In genomic region chr14:99971929-99972747, GRCh38 we compare ENCODE assay signal across 8 cellular contexts.
DNase-seq lines count a peak whose midpoint lies in the region; ATAC-seq, FAIRE-seq and TF ChIP-seq lines count a peak whose summit lies in the region.

No MANE protein-coding gene starts in this region.

- H3K4me2 ChIP-seq in keratinocyte (ENCODE audit: control insufficient read depth, extremely low read depth, insufficient read depth, low read depth, low read length): peak overlapping the region; percentile 96

- H3K36me3 ChIP-seq in HAP-1 (replicated peaks) (no peaks in the 10 kb centered on the region), ascending aorta (no peaks in the 10 kb centered on the region), keratinocyte (ENCODE audit: control insufficient read depth in 2 of 2, extremely low read depth in 1 of 2, insufficient read depth in 2 of 2, low read length in 2 of 2) (no peaks in the 10 kb centered on the region)

- peaks cover 12% of the 10 kb centered on the region for H3K9me3 ChIP-seq in HAP-1
- H3K9me3 ChIP-seq in ascending aorta: peaks cover 0 to 7% of the 10 kb centered on the region in 2 donors
- no peaks in the 10 kb centered on the region for H3K9me3 ChIP-seq in keratinocyte (ENCODE audit: control insufficient read depth, low read depth, low read length)

- FAIRE-seq in keratinocyte (lab: Jason Lieb, UNC): no peak

- H3K79me2 ChIP-seq in keratinocyte (ENCODE audit: control insufficient read depth, insufficient read depth, low read length): peaks cover 11% of the 10 kb centered on the region

- TF ChIP-seq CTCF in ascending aorta (IDR thresholded peaks at IDR 0.05) (no peak), keratinocyte (optimal IDR thresholded peaks at IDR 0.05 in 1 of 3, IDR thresholded peaks at IDR 0.05 in 1 of 3, conservative IDR thresholded peaks at IDR 0.05 in 1 of 3; ENCODE audit: extremely low read depth in 1 of 3, insufficient read depth in 2 of 3, low read length in 3 of 3) (no peak)

- H3K4me3 ChIP-seq in HAP-1 (peak overlapping the region; percentile 78), ascending aorta (peak overlapping the region; percentile 71 to 96), keratinocyte (ENCODE audit: control insufficient read depth in 2 of 3, extremely low read depth in 1 of 3, insufficient read depth in 2 of 3, low read depth in 1 of 3, low read length in 3 of 3) (peak overlapping the region; percentile 76 to 87 (median 81))

- H3K4me1 ChIP-seq in HAP-1: no peaks in the 10 kb centered on the region; the same call in 1 of the 2 replicates
- no peaks in the 10 kb centered on the region for H3K4me1 ChIP-seq in ascending aorta
- peaks cover 13% of the 10 kb centered on the region for H3K4me1 ChIP-seq in keratinocyte (ENCODE audit: control insufficient read depth, extremely low read depth, insufficient read depth, low read length)

- intact Hi-C loops in ascending aorta (cut with DNase I): loop anchor here (5.0 kb wide), 1 partner anchor 290 kb away; the partner anchor contains the start of gene CYP46A1
- intact Hi-C loops in left colon (cut with DNase I, micrococcal nuclease): no loop called here

- dilution Hi-C loops in keratinocyte (cut with MboI; ENCODE audit: extremely low pct_ligation_motif_present, low sequenced_read_pairs): no loop called here

- H3K9me1 ChIP-seq in keratinocyte (ENCODE audit: control insufficient read depth, extremely low read depth, insufficient read depth, low read length): no peaks in the 10 kb centered on the region

- DNase-seq in EL (peak; percentile 24), HAP-1 (ENCODE audit: low spot score in 2 of 2) (peak in 1 of 2 experiments; percentile 41), NCI-H2171 (lab: John Stamatoyannopoulos, UW) (peak; percentile 21), ascending aorta (ENCODE audit: low spot score in 2 of 2) (no peak), keratinocyte (ENCODE audit: low read depth, low spot score) (no peak), left colon (no peak), NCI-H1436 treated with DMSO at 0.1 percent for 48 hours (lab: John Stamatoyannopoulos, UW) (no peak)
- DNase-seq in stimulated activated CD8-positive, alpha-beta memory T cell treated with anti-CD3 and anti-CD28 coated beads, Interleukin-4, amount 100 ng/mL, for 48 hours: peak; percentile 39

- H2AFZ ChIP-seq in keratinocyte (ENCODE audit: control insufficient read depth, low read length): peak overlapping the region; percentile 73

- H3K27me3 ChIP-seq in HAP-1 (ENCODE audit: low read depth) (no peaks in the 10 kb centered on the region), ascending aorta (no peaks in the 10 kb centered on the region), keratinocyte (ENCODE audit: control insufficient read depth, extremely low read depth, insufficient read depth, low read length) (peaks cover 19% of the 10 kb centered on the region)

- ATAC-seq in left colon: no peak

- H3K27ac ChIP-seq in ascending aorta: peak overlapping the region in 1 of 2 donors; percentile 56
- no peak overlapping the region for H3K27ac ChIP-seq in keratinocyte (ENCODE audit: control insufficient read depth, insufficient read depth, low read length)

- peak overlapping the region; percentile 72 for H3K9ac ChIP-seq in keratinocyte (ENCODE audit: control insufficient read depth, extremely low read depth, insufficient read depth, low read length)

- no peaks in the 10 kb centered on the region for H4K20me1 ChIP-seq in keratinocyte (ENCODE audit: control insufficient read depth, extremely low read depth, insufficient read depth, low read length)

- in situ Hi-C loops in HAP-1 (cut with MboI; ENCODE audit: low sequenced_read_pairs): no loop called here

Comparison
In these comparisons a context has a peak if more than half of its experiments do, and no peak if none do; other contexts are left out.
1. DNase-seq: peak in EL (single experiment), NCI-H2171 (single experiment) and stimulated activated CD8-positive, alpha-beta memory T cell treated with anti-CD3 and anti-CD28 coated beads, Interleukin-4, amount 100 ng/mL, for 48 hours (single experiment); none in ascending aorta (0 of 2), keratinocyte (single experiment), left colon (0 of 2) and NCI-H1436 treated with DMSO at 0.1 percent for 48 hours (single experiment).
2. Peak in every context shown above with its lines, with median percentiles within 50 percentile points of each other: H3K4me3 ChIP-seq.